Comparison of ENCODE assay signal across 7 cellular contexts in genomic region chr10:22437620-22438588, GRCh38.
DNase-seq lines count a peak whose midpoint lies in the region; ATAC-seq, FAIRE-seq and TF ChIP-seq lines count a peak whose summit lies in the region.

No MANE protein-coding gene starts in this region.

- in situ Hi-C loops in astrocyte of the cerebellum (cut with HindIII; ENCODE audit: low sequenced_read_pairs): no loop called here

- H4K20me1 ChIP-seq in Loucy (ENCODE audit: insufficient read depth, low read length, poor library complexity, severe bottlenecking) (no peaks in the 10 kb centered on the region), keratinocyte (ENCODE audit: control insufficient read depth, extremely low read depth, insufficient read depth, low read length) (no peaks in the 10 kb centered on the region)

- peaks cover 33% of the 10 kb centered on the region for H3K79me2 ChIP-seq in Loucy (ENCODE audit: insufficient read depth, low read length)
- H3K79me2 ChIP-seq in keratinocyte (ENCODE audit: control insufficient read depth, insufficient read depth, low read length): no peaks in the 10 kb centered on the region

- dilution Hi-C loops in keratinocyte (cut with MboI; ENCODE audit: extremely low pct_ligation_motif_present, low sequenced_read_pairs): no loop called here

- DNase-seq in astrocyte of the cerebellum (ENCODE audit: low read depth) (no peak), keratinocyte (ENCODE audit: low read depth, low spot score) (no peak), NCI-H1417 treated with DMSO at 0.1 percent for 48 hours (lab: John Stamatoyannopoulos, UW) (no peak)
- peak; percentile 24 to 29 for DNase-seq in stimulated activated CD4-positive, alpha-beta T cell treated with anti-CD3 and anti-CD28 coated beads, Interleukin-4, amount 100 ng/mL, for 48 hours (ENCODE audit: low read depth in 2 of 2)

- TF ChIP-seq CTCF in Loucy (conservative IDR thresholded peaks at IDR 0.05; ENCODE audit: low read length) (no peak), astrocyte of the cerebellum (IDR thresholded peaks at IDR 0.05; ENCODE audit: low read depth, low read length, missing control alignments) (no peak), keratinocyte (optimal IDR thresholded peaks at IDR 0.05 in 1 of 3, IDR thresholded peaks at IDR 0.05 in 1 of 3, conservative IDR thresholded peaks at IDR 0.05 in 1 of 3; ENCODE audit: extremely low read depth in 1 of 3, insufficient read depth in 2 of 3, low read length in 3 of 3) (no peak)

- H2AFZ ChIP-seq in Loucy (ENCODE audit: low read length) (no peak overlapping the region), keratinocyte (ENCODE audit: control insufficient read depth, low read length) (peak overlapping the region; percentile 94)

- peaks cover 6% of the 10 kb centered on the region; the same call in 1 of the 2 replicates for H3F3A ChIP-seq in Loucy (ENCODE audit: low read depth)

- H3K4me1 ChIP-seq in Loucy (ENCODE audit: insufficient read depth, low read length, poor library complexity, severe bottlenecking) (peaks cover 26% of the 10 kb centered on the region), keratinocyte (ENCODE audit: control insufficient read depth, extremely low read depth, insufficient read depth, low read length) (peaks cover 8% of the 10 kb centered on the region)

- peak overlapping the region; percentile 66 for H3K27ac ChIP-seq in keratinocyte (ENCODE audit: control insufficient read depth, insufficient read depth, low read length)

- H3K27me3 ChIP-seq in Loucy (ENCODE audit: insufficient read depth, low read length, poor library complexity, severe bottlenecking) (no peaks in the 10 kb centered on the region), keratinocyte (ENCODE audit: control insufficient read depth, extremely low read depth, insufficient read depth, low read length) (no peaks in the 10 kb centered on the region)

- no peaks in the 10 kb centered on the region for H3K9me1 ChIP-seq in keratinocyte (ENCODE audit: control insufficient read depth, extremely low read depth, insufficient read depth, low read length)

- ATAC-seq in GM18498 (IDR thresholded peaks at IDR 0.05; ENCODE audit: unreplicated experiment) (peak; percentile 17), GM21825 (IDR thresholded peaks at IDR 0.05; ENCODE audit: unreplicated experiment) (peak; percentile 22)

- H3K9me3 ChIP-seq in Loucy (ENCODE audit: insufficient read depth, low read depth, low read length): no peaks in the 10 kb centered on the region
- no peaks in the 10 kb centered on the region for H3K9me3 ChIP-seq in keratinocyte (ENCODE audit: control insufficient read depth, low read depth, low read length)

- no peak for FAIRE-seq in keratinocyte (lab: Jason Lieb, UNC)

- H3K4me2 ChIP-seq in Loucy (ENCODE audit: low read depth, low read length, poor library complexity, severe bottlenecking) (peak overlapping the region; percentile 65), keratinocyte (ENCODE audit: control insufficient read depth, extremely low read depth, insufficient read depth, low read depth, low read length) (peak overlapping the region; percentile 89)

- peak overlapping the region; percentile 94 for H3K9ac ChIP-seq in Loucy (ENCODE audit: low read depth, low read length, poor library complexity, severe bottlenecking)
- peak overlapping the region; percentile 85 for H3K9ac ChIP-seq in keratinocyte (ENCODE audit: control insufficient read depth, extremely low read depth, insufficient read depth, low read length)

- H3K4me3 ChIP-seq in Loucy (ENCODE audit: low read length, poor library complexity, severe bottlenecking) (peak overlapping the region; percentile 85), astrocyte of the cerebellum (ENCODE audit: low read depth, low read length) (peak overlapping the region; percentile 58), keratinocyte (ENCODE audit: control insufficient read depth in 2 of 3, extremely low read depth in 1 of 3, insufficient read depth in 2 of 3, low read depth in 1 of 3, low read length in 3 of 3) (peak overlapping the region; percentile 40 to 79 (median 72))

- no peaks in the 10 kb centered on the region for H3K36me3 ChIP-seq in Loucy (ENCODE audit: insufficient read depth, low read length)
- no peaks in the 10 kb centered on the region for H3K36me3 ChIP-seq in keratinocyte (ENCODE audit: control insufficient read depth in 2 of 2, extremely low read depth in 1 of 2, insufficient read depth in 2 of 2, low read length in 2 of 2)

- no peaks in the 10 kb centered on the region for H3K9me2 ChIP-seq in Loucy (replicated peaks; ENCODE audit: low read depth, low read length)

Comparison
In these comparisons a context has a peak if more than half of its experiments do, and no peak if none do; other contexts are left out.
1. DNase-seq: peak in stimulated activated CD4-positive, alpha-beta T cell treated with anti-CD3 and anti-CD28 coated beads, Interleukin-4, amount 100 ng/mL, for 48 hours (2 of 2); none in astrocyte of the cerebellum (single experiment), keratinocyte (single experiment) and NCI-H1417 treated with DMSO at 0.1 percent for 48 hours (single experiment).
2. Peak in every context shown above with its lines, with median percentiles within 50 percentile points of each other: H3K4me3 ChIP-seq.